ENCODE assay signal across 8 cellular contexts in genomic region chr12:54411398-54412241, GRCh38. TPM values are rescaled to one million over a fixed set of nuclear protein-coding genes. Genes with fewer than 3 reads are reported as not detected.
DNase-seq lines count a peak whose midpoint lies in the region; ATAC-seq, FAIRE-seq and TF ChIP-seq lines count a peak whose summit lies in the region.

No MANE protein-coding gene starts in this region.

- no peak for ATAC-seq in HepG2

- H3K9ac ChIP-seq in liver (ENCODE audit: low read depth in 1 of 2, low read length in 2 of 2) (no peak overlapping the region), HepG2 (ENCODE audit: insufficient read depth, low read depth, low read length) (no peak overlapping the region)

- no peak for TF ChIP-seq EP300 in HepG2 (IDR thresholded peaks at IDR 0.05; ENCODE audit: low read depth in 2 of 2, low read length in 2 of 2)
- TF ChIP-seq EP300 in HepG2 (CRISPR knock-in tag; IDR thresholded peaks at IDR 0.05; ENCODE audit: borderline replicate concordance) = no peak

- BruUV-seq in HepG2 (replicated peaks; lab: Mats Ljungman, UMichigan) = no TSS peak

- H3K4me3 ChIP-seq in liver (ENCODE audit: low read depth in 1 of 3, low read length in 3 of 3) (no peak overlapping the region), HepG2 (replicated peaks in 1 of 3; ENCODE audit: insufficient read depth in 1 of 3, low read depth in 2 of 3, low read length in 3 of 3) (no peak overlapping the region)

- H2AFZ ChIP-seq in HepG2 (ENCODE audit: low read length) = no peak overlapping the region

- H3K27ac ChIP-seq in liver (ENCODE audit: low read depth in 1 of 2, low read length in 2 of 2) (peak overlapping the region; percentile 21 to 37), HepG2 (ENCODE audit: extremely low read length, insufficient read depth, low read length) (no peak overlapping the region)

- no peaks in the 10 kb centered on the region for H4K20me1 ChIP-seq in HepG2 (ENCODE audit: insufficient read depth, low read length)

- CTCF ChIA-PET in HepG2 (lab: Yijun Ruan, JAX; ENCODE audit: low intra/inter-chr PET ratio, low total read pairs) = no interaction called here

- TF ChIP-seq POLR2A in HepG2 (IDR thresholded peaks at IDR 0.05; ENCODE audit: insufficient read depth in 1 of 2, low read depth in 2 of 2, low read length in 2 of 2) = no peak

- in situ Hi-C loops in HepG2 (cut with HindIII; ENCODE audit: extremely low pct_ligation_motif_present, low pct_unique_long_range_greater_than_20kb) = no loop called here

- TF ChIP-seq RAD21 in liver (IDR thresholded peaks at IDR 0.05) (no peak), HepG2 (CRISPR knock-in tag; IDR thresholded peaks at IDR 0.05) (no peak)

- intact Hi-C loops in HepG2 (cut with micrococcal nuclease; ENCODE audit: unreplicated experiment) (no loop called here), posterior vena cava (cut with DNase I) (no loop called here)

- no peaks in the 10 kb centered on the region for H3K27me3 ChIP-seq in liver (ENCODE audit: control insufficient read depth in 4 of 4, insufficient read depth in 4 of 4, low read length in 3 of 4)
- peaks cover 4 to 9% of the 10 kb centered on the region in 2 experiments; a peak in 2 of 5 replicates for H3K27me3 ChIP-seq in HepG2 (ENCODE audit: control insufficient read depth in 1 of 2, insufficient read depth in 2 of 2, low read length in 2 of 2)

- H3K79me2 ChIP-seq in HepG2 (ENCODE audit: insufficient read depth, low read length) = no peaks in the 10 kb centered on the region

- no peaks in the 10 kb centered on the region for H3K9me3 ChIP-seq in liver (ENCODE audit: control insufficient read depth in 4 of 4, low read length in 3 of 4)
- H3K9me3 ChIP-seq in HepG2 (ENCODE audit: low read length) = no peaks in the 10 kb centered on the region

- 59% methylated on average over 10 of the region's 10 CpGs for WGBS in liver
- WGBS in HepG2 (ENCODE audit: low lambda C conversion rate) = 23% methylated on average over 2 of the region's 10 CpGs

- peaks cover 6 to 22% (median 13%) of the 10 kb centered on the region in 4 donors for H3K36me3 ChIP-seq in liver (ENCODE audit: control insufficient read depth in 4 of 4, insufficient read depth in 3 of 4, low read depth in 1 of 4, low read length in 3 of 4)
- no peaks in the 10 kb centered on the region for H3K36me3 ChIP-seq in HepG2 (replicated peaks in 1 of 2; ENCODE audit: control insufficient read depth in 1 of 2, insufficient read depth in 2 of 2, low read length in 2 of 2)

- H3K4me2 ChIP-seq in HepG2 (ENCODE audit: low read depth, low read length) = no peak overlapping the region

- H3K4me1 ChIP-seq in liver (ENCODE audit: control insufficient read depth in 4 of 4, insufficient read depth in 4 of 4, low read length in 3 of 4) (peaks cover 18 to 63% (median 50%) of the 10 kb centered on the region in 4 donors), HepG2 (ENCODE audit: insufficient read depth, low read length) (peaks cover 8% of the 10 kb centered on the region)

- POLR2A ChIA-PET in HepG2 (lab: Yijun Ruan, JAX) = no interaction called here

- DNase-seq in HepG2 (ENCODE audit: low spot score) (no peak), activated T-cell treated with anti-CD3 and anti-CD28 coated beads for 24 hours (ENCODE audit: low read depth) (peak; percentile 36), fibroblast of gingiva (ENCODE audit: low read depth) (peak; percentile 96), posterior vena cava (ENCODE audit: low spot score) (peak; percentile 94), DMS153 (lab: John Stamatoyannopoulos, UW) (no peak), cerebellar nuclear complex (lab: John Stamatoyannopoulos, UW) (no peak), globus pallidus (ENCODE audit: low spot score) (no peak)

- TF ChIP-seq CTCF in liver (IDR thresholded peaks at IDR 0.05; ENCODE audit: low read depth, low read length, missing input control) = no peak
- no peak for TF ChIP-seq CTCF in HepG2 (CRISPR knock-in tag; IDR thresholded peaks at IDR 0.05)

- no peak for FAIRE-seq in HepG2 (lab: Jason Lieb, UNC)

RNA-seq across cellular contexts. Expression of gene ITGA5, which starts 7.4 kb away (rescaled TPM):
- 10 to 100 TPM; 52.2 to 60.7 TPM for total RNA-seq in liver
- polyA plus RNA-seq in liver = 10 to 100 TPM; 26.6 to 27.1 TPM
- total RNA-seq in HepG2 (2016; rRNA removed; fragmentation: Illumina TruSeq; extraction: Trizol) = 0.20 and 0.28 TPM in 2 replicates
- total RNA-seq in HepG2 (2016; cell fraction: cytosol; rRNA removed; fragmentation: Illumina TruSeq; extraction: Trizol; ENCODE audit: low read depth) = not detected in 2 replicates
- total RNA-seq in HepG2 (2016; cell fraction: insoluble cytoplasmic fraction; rRNA removed; fragmentation: Illumina TruSeq; extraction: Trizol) = 0.17 TPM in 1 of 2 replicates, not detected in the other
- total RNA-seq in HepG2 (2016; cell fraction: membrane; rRNA removed; fragmentation: Illumina TruSeq; extraction: Trizol) = 0.34 TPM in 1 of 2 replicates, not detected in the other
- 0.28 and 0.78 TPM in 2 replicates for total RNA-seq in HepG2 (2016; cell fraction: nucleus; rRNA removed; fragmentation: Illumina TruSeq; extraction: Trizol)
- polyA plus RNA-seq in HepG2 (2011; rRNA removed) = 0.40 and 0.52 TPM in 2 replicates
- polyA plus RNA-seq in HepG2 (2011; cell fraction: cytosol; rRNA removed) = 0.18 and 0.23 TPM in 2 replicates
- polyA plus RNA-seq in HepG2 (2011; cell fraction: nucleus; rRNA removed) = 0.45 and 0.80 TPM in 2 replicates
- polyA plus RNA-seq in HepG2 (2012) = 0.12 TPM in 1 of 2 replicates, not detected in the other
- polyA plus RNA-seq in HepG2 (2016; cell fraction: cytosol; fragmentation: Illumina TruSeq; extraction: Trizol; ENCODE audit: low read depth) = not detected in 2 replicates
- 0.04 and 0.12 TPM in 2 replicates for polyA plus RNA-seq in HepG2 (2016; cell fraction: insoluble cytoplasmic fraction; fragmentation: Illumina TruSeq; extraction: Trizol; ENCODE audit: low read depth)
- not detected in 2 replicates for polyA plus RNA-seq in HepG2 (2016; cell fraction: membrane; fragmentation: Illumina TruSeq; extraction: Trizol; ENCODE audit: low read depth)
- 0.46 and 0.53 TPM in 2 replicates for polyA plus RNA-seq in HepG2 (2016; cell fraction: nucleus; fragmentation: Illumina TruSeq; extraction: Trizol; ENCODE audit: insufficient read depth, low read depth)
- 0.34 and 75.5 TPM in 2 replicates for polyA minus RNA-seq in HepG2 (2011; rRNA and poly(A)+ RNA removed; ENCODE audit: low replicate concordance)
- 0.53 and 0.99 TPM in 2 replicates for polyA minus RNA-seq in HepG2 (2011; cell fraction: cytosol; rRNA and poly(A)+ RNA removed)
- 0.52 and 1.2 TPM in 2 replicates for polyA minus RNA-seq in HepG2 (2011; cell fraction: nucleus; rRNA and poly(A)+ RNA removed)
- total RNA-seq in posterior vena cava = 1,000 to 10,000 TPM in 1 of 2 donors, 100 to 1,000 TPM in 1; 833 to 1,151 TPM

RNA-seq across cellular contexts. Expression of gene ZNF385A, which starts 27.1 kb away (rescaled TPM):
- total RNA-seq in liver = 1 to 10 TPM; 2.8 to 4.0 TPM
- polyA plus RNA-seq in liver = 1 to 10 TPM; 2.5 to 2.8 TPM
- total RNA-seq in HepG2 (2016; rRNA removed; fragmentation: Illumina TruSeq; extraction: Trizol) = 0.44 and 0.49 TPM in 2 replicates
- total RNA-seq in HepG2 (2016; cell fraction: cytosol; rRNA removed; fragmentation: Illumina TruSeq; extraction: Trizol; ENCODE audit: low read depth) = 0.30 and 0.53 TPM in 2 replicates
- 0.26 and 0.39 TPM in 2 replicates for total RNA-seq in HepG2 (2016; cell fraction: insoluble cytoplasmic fraction; rRNA removed; fragmentation: Illumina TruSeq; extraction: Trizol)
- 1.4 and 1.8 TPM in 2 replicates for total RNA-seq in HepG2 (2016; cell fraction: membrane; rRNA removed; fragmentation: Illumina TruSeq; extraction: Trizol)
- total RNA-seq in HepG2 (2016; cell fraction: nucleus; rRNA removed; fragmentation: Illumina TruSeq; extraction: Trizol) = 0.44 and 0.93 TPM in 2 replicates
- polyA plus RNA-seq in HepG2 (2011; rRNA removed) = 0.31 and 0.67 TPM in 2 replicates
- polyA plus RNA-seq in HepG2 (2011; cell fraction: cytosol; rRNA removed) = 0.23 and 0.43 TPM in 2 replicates
- 0.56 and 0.66 TPM in 2 replicates for polyA plus RNA-seq in HepG2 (2011; cell fraction: nucleus; rRNA removed)
- polyA plus RNA-seq in HepG2 (2012) = 1.2 and 1.3 TPM in 2 replicates
- 3.9 and 4.1 TPM in 2 replicates for polyA plus RNA-seq in HepG2 (2016; cell fraction: cytosol; fragmentation: Illumina TruSeq; extraction: Trizol; ENCODE audit: low read depth)
- 2.8 and 3.3 TPM in 2 replicates for polyA plus RNA-seq in HepG2 (2016; cell fraction: insoluble cytoplasmic fraction; fragmentation: Illumina TruSeq; extraction: Trizol; ENCODE audit: low read depth)
- 8.1 and 9.0 TPM in 2 replicates for polyA plus RNA-seq in HepG2 (2016; cell fraction: membrane; fragmentation: Illumina TruSeq; extraction: Trizol; ENCODE audit: low read depth)
- 2.5 and 4.2 TPM in 2 replicates for polyA plus RNA-seq in HepG2 (2016; cell fraction: nucleus; fragmentation: Illumina TruSeq; extraction: Trizol; ENCODE audit: insufficient read depth, low read depth)
- 0.50 and 6.8 TPM in 2 replicates for polyA minus RNA-seq in HepG2 (2011; rRNA and poly(A)+ RNA removed; ENCODE audit: low replicate concordance)
- polyA minus RNA-seq in HepG2 (2011; cell fraction: cytosol; rRNA and poly(A)+ RNA removed) = 0.70 and 1.5 TPM in 2 replicates
- polyA minus RNA-seq in HepG2 (2011; cell fraction: nucleus; rRNA and poly(A)+ RNA removed) = not detected in 2 replicates
- total RNA-seq in posterior vena cava = 10 to 100 TPM; 19.3 to 23.2 TPM

RNA-seq across cellular contexts. Expression of gene GPR84, which starts 47.3 kb away (rescaled TPM):
- total RNA-seq in liver (under 1 TPM; 0.33 to 0.37 TPM), HepG2 (2016; rRNA removed; fragmentation: Illumina TruSeq; extraction: Trizol) (not detected in 2 replicates), posterior vena cava (1 to 10 TPM; 1.6 to 2.5 TPM)
- polyA plus RNA-seq in liver (under 1 TPM in 1 of 2 donors, not detected in 1; 0.09 TPM), HepG2 (2011; rRNA removed) (not detected in 2 replicates)
- not detected in 2 replicates for total RNA-seq in HepG2 (2016; cell fraction: cytosol; rRNA removed; fragmentation: Illumina TruSeq; extraction: Trizol; ENCODE audit: low read depth)
- not detected in 2 replicates for total RNA-seq in HepG2 (2016; cell fraction: insoluble cytoplasmic fraction; rRNA removed; fragmentation: Illumina TruSeq; extraction: Trizol)
- total RNA-seq in HepG2 (2016; cell fraction: membrane; rRNA removed; fragmentation: Illumina TruSeq; extraction: Trizol) = not detected in 2 replicates
- total RNA-seq in HepG2 (2016; cell fraction: nucleus; rRNA removed; fragmentation: Illumina TruSeq; extraction: Trizol) = not detected in 2 replicates
- polyA plus RNA-seq in HepG2 (2011; cell fraction: cytosol; rRNA removed) = not detected in 2 replicates
- polyA plus RNA-seq in HepG2 (2011; cell fraction: nucleus; rRNA removed) = not detected in 2 replicates
- polyA plus RNA-seq in HepG2 (2012) = not detected in 2 replicates
- polyA plus RNA-seq in HepG2 (2016; cell fraction: cytosol; fragmentation: Illumina TruSeq; extraction: Trizol; ENCODE audit: low read depth) = not detected in 2 replicates
- polyA plus RNA-seq in HepG2 (2016; cell fraction: insoluble cytoplasmic fraction; fragmentation: Illumina TruSeq; extraction: Trizol; ENCODE audit: low read depth) = not detected in 2 replicates
- not detected in 2 replicates for polyA plus RNA-seq in HepG2 (2016; cell fraction: membrane; fragmentation: Illumina TruSeq; extraction: Trizol; ENCODE audit: low read depth)
- polyA plus RNA-seq in HepG2 (2016; cell fraction: nucleus; fragmentation: Illumina TruSeq; extraction: Trizol; ENCODE audit: insufficient read depth, low read depth) = not detected in 2 replicates
- not detected in 2 replicates for polyA minus RNA-seq in HepG2 (2011; rRNA and poly(A)+ RNA removed; ENCODE audit: low replicate concordance)
- polyA minus RNA-seq in HepG2 (2011; cell fraction: cytosol; rRNA and poly(A)+ RNA removed) = not detected in 2 replicates
- not detected in 2 replicates for polyA minus RNA-seq in HepG2 (2011; cell fraction: nucleus; rRNA and poly(A)+ RNA removed)

Comparison
In these comparisons a context has a peak if more than half of its experiments do, and no peak if none do; other contexts are left out.
1. RNA of gene ITGA5, which starts 7.4 kb away (total RNA-seq): 833 to 1,151 TPM in posterior vena cava and 52.2 to 60.7 TPM in liver; 0.17 to 0.78 TPM in HepG2; every median in the first group is over 10 times any median in the second.
2. DNase-seq: peak in activated T-cell treated with anti-CD3 and anti-CD28 coated beads for 24 hours (single experiment), fibroblast of gingiva (single experiment) and posterior vena cava (single experiment); none in HepG2 (single experiment), DMS153 (single experiment), cerebellar nuclear complex (0 of 2) and globus pallidus (single experiment).
3. RNA of gene ZNF385A, which starts 27.1 kb away (total RNA-seq): 19.3 to 23.2 TPM in posterior vena cava; 2.8 to 4.0 TPM in liver and 0.26 to 1.8 TPM in HepG2; every median in the first group is over 4 times any median in the second.